Comparison of ENCODE assay signal across 16 cellular contexts in the genomic region with DNA sequence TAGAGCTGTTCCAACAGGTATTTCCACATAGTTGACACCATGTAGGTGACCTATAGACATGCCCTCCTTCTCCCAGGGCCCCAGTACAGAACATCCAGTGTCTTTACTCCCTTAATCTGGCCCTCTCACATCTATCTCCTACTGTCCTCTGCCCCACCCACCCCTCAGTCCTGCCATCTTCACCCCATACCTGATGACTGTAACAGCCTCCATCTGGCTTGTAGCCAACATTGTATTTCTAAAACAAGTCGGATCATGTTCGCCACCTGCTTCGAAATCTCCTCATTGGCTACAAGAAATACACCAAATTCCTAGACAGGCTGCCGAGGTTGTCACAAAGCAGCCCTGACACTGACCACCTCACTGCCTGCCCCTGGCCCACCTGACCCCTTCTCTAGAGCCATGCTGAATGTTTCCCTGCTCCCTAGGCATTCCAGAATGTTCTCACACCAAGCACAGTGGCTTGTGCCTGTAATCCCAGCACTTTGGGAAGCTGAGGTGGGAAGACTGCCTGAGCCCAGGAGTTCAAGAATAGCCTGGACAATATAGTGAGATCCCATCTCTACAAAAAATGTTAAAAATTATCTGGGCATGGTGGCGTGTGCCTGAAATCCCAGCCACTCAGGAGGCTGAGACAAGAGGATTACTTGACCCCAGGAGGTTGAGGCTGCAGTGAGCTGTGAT. TPM values are rescaled to one million over a fixed set of nuclear protein-coding genes. Genes with fewer than 3 reads are reported as not detected.
DNase-seq lines count a peak whose midpoint lies in the region; ATAC-seq, FAIRE-seq and TF ChIP-seq lines count a peak whose summit lies in the region.
"Had no signal": no experiment of that assay in that cellular context is flagged by ENCODE, and none has a peak within 500 bp of the region (broad histone marks: within the 10 kb centered on the region; RNA-seq: fewer than 3 reads in every experiment).

No MANE protein-coding gene starts in this region.

- H3K36me3 Mint-ChIP-seq in activated T-cell treated with anti-CD3 and anti-CD28 coated beads, Interleukin-2, amount 50 U/mL, for 24 hours (ENCODE audit: low read depth): peaks cover 88% of the 10 kb centered on the region
- H3K36me3 Mint-ChIP-seq in activated T-helper 1 cell treated with anti-CD3 and anti-CD28 coated beads, Interleukin-12 subunit alpha, Interleukin-12 subunit beta, Interleukin-2, Interleukin-4 antibody, amounts not matched to agents 30 ng/mL and 10 ng/mL and 1 ng/mL, durations not matched to agents 14 hours and 24 hours and 36 hours (ENCODE audit: low read depth): peaks cover 47% of the 10 kb centered on the region
- peaks cover 0 to 33% (median 5%) of the 10 kb centered on the region in 5 donors for H3K36me3 Mint-ChIP-seq in naive thymus-derived CD4-positive, alpha-beta T cell

- intact Hi-C loops in activated T-helper 1 cell treated with anti-CD3 and anti-CD28 coated beads, Interleukin-12 subunit alpha, Interleukin-12 subunit beta, Interleukin-2, Interleukin-4 antibody, amounts not matched to agents 30 ng/mL and 10 ng/mL and 1 ng/mL, durations not matched to agents 14 hours and 24 hours and 36 hours (cut with micrococcal nuclease): no loop called here
- intact Hi-C loops in naive thymus-derived CD4-positive, alpha-beta T cell (cut with micrococcal nuclease): no loop called here

- no peaks in the 10 kb centered on the region for H3K27me3 Mint-ChIP-seq in activated T-cell treated with anti-CD3 and anti-CD28 coated beads, Interleukin-2, amount 50 U/mL, for 24 hours
- no peaks in the 10 kb centered on the region for H3K27me3 Mint-ChIP-seq in activated T-helper 1 cell treated with anti-CD3 and anti-CD28 coated beads, Interleukin-12 subunit alpha, Interleukin-12 subunit beta, Interleukin-2, Interleukin-4 antibody, amounts not matched to agents 30 ng/mL and 10 ng/mL and 1 ng/mL, durations not matched to agents 14 hours and 24 hours and 36 hours (ENCODE audit: insufficient read depth)
- no peaks in the 10 kb centered on the region for H3K27me3 Mint-ChIP-seq in naive thymus-derived CD4-positive, alpha-beta T cell
- H3K27me3 Mint-ChIP-seq: naive thymus-derived CD8-positive, alpha-beta T cell had no signal

- no peak overlapping the region for H3K27ac ChIP-seq in naive thymus-derived CD4-positive, alpha-beta T cell (ENCODE audit: low read depth, low read length)
- H3K27ac ChIP-seq: ascending aorta, prostate gland had no signal

- peaks cover 74% of the 10 kb centered on the region for H3K4me1 Mint-ChIP-seq in activated T-cell treated with anti-CD3 and anti-CD28 coated beads, Interleukin-2, amount 50 U/mL, for 24 hours (ENCODE audit: low read depth)
- peaks cover 61% of the 10 kb centered on the region for H3K4me1 Mint-ChIP-seq in activated T-helper 1 cell treated with anti-CD3 and anti-CD28 coated beads, Interleukin-12 subunit alpha, Interleukin-12 subunit beta, Interleukin-2, Interleukin-4 antibody, amounts not matched to agents 30 ng/mL and 10 ng/mL and 1 ng/mL, durations not matched to agents 14 hours and 24 hours and 36 hours (ENCODE audit: low read depth)
- H3K4me1 Mint-ChIP-seq in naive thymus-derived CD4-positive, alpha-beta T cell: peaks cover 44 to 67% (median 52%) of the 10 kb centered on the region in 7 donors

- no peak overlapping the region for H3K4me3 ChIP-seq in naive thymus-derived CD4-positive, alpha-beta T cell (ENCODE audit: low read length)
- H3K4me3 ChIP-seq: ascending aorta, prostate gland had no signal

- H3K9me3 Mint-ChIP-seq in activated T-cell treated with anti-CD3 and anti-CD28 coated beads, Interleukin-2, amount 50 U/mL, for 24 hours: no peaks in the 10 kb centered on the region
- no peaks in the 10 kb centered on the region for H3K9me3 Mint-ChIP-seq in activated T-helper 1 cell treated with anti-CD3 and anti-CD28 coated beads, Interleukin-12 subunit alpha, Interleukin-12 subunit beta, Interleukin-2, Interleukin-4 antibody, amounts not matched to agents 30 ng/mL and 10 ng/mL and 1 ng/mL, durations not matched to agents 14 hours and 24 hours and 36 hours
- H3K9me3 Mint-ChIP-seq in naive thymus-derived CD4-positive, alpha-beta T cell: no peaks in the 10 kb centered on the region
- H3K9me3 Mint-ChIP-seq: naive thymus-derived CD8-positive, alpha-beta T cell had no signal

- peak; percentile 27 for FAIRE-seq in GM12892 (lab: Jason Lieb, UNC)
- FAIRE-seq: colon had no signal

- no peaks in the 10 kb centered on the region for H3K9me3 ChIP-seq in naive thymus-derived CD4-positive, alpha-beta T cell (ENCODE audit: control insufficient read depth in 2 of 3, low read length in 3 of 3)
- H3K9me3 ChIP-seq: ascending aorta, prostate gland had no signal

- DNase-seq in activated T-cell treated with anti-CD3 and anti-CD28 coated beads, Interleukin-2, amount 50 U/mL, for 24 hours: peak; percentile 25
- DNase-seq in activated T-cell treated with anti-CD3 and anti-CD28 coated beads, Interleukin-2, amount 50 U/mL, for 1 hour: no peak
- DNase-seq in GM12892 (ENCODE audit: insufficient read length): no peak
- DNase-seq in activated T-helper 1 cell treated with anti-CD3 and anti-CD28 coated beads, Interleukin-12 subunit alpha, Interleukin-12 subunit beta, Interleukin-2, Interleukin-4 antibody, amounts not matched to agents 30 ng/mL and 10 ng/mL and 1 ng/mL, durations not matched to agents 14 hours and 24 hours and 36 hours (ENCODE audit: low spot score): no peak
- DNase-seq in naive thymus-derived CD4-positive, alpha-beta T cell: no peak
- no peak for DNase-seq in NCI-H187 treated with DMSO at 0.1 percent for 48 hours (lab: John Stamatoyannopoulos, UW)
- DNase-seq in AG08396 (ENCODE audit: low spot score): no peak
- DNase-seq in HEK293T (ENCODE audit: extremely low spot score): no peak
- DNase-seq: activated CD8-positive, alpha-beta memory T cell treated with anti-CD3 and anti-CD28 coated beads, Interleukin-2, amount 50 U/mL, for 48 hours; naive thymus-derived CD8-positive, alpha-beta T cell; NCI-H146; NCI-H774; RPMI8226 had no signal

- H3K27me3 ChIP-seq in naive thymus-derived CD4-positive, alpha-beta T cell (ENCODE audit: control insufficient read depth in 2 of 2, insufficient read depth in 2 of 2, low read length in 2 of 2): no peaks in the 10 kb centered on the region
- H3K27me3 ChIP-seq: ascending aorta had no signal

- H3K36me3 ChIP-seq in naive thymus-derived CD4-positive, alpha-beta T cell (ENCODE audit: control insufficient read depth in 2 of 3, insufficient read depth in 3 of 3, low read length in 3 of 3): peaks cover 0 to 6% (median 0%) of the 10 kb centered on the region in 3 experiments
- H3K36me3 ChIP-seq: ascending aorta, prostate gland had no signal

- CTCF ChIA-PET in naive thymus-derived CD4-positive, alpha-beta T cell (lab: Charles Lee): interaction anchor here (1.4 kb wide), 1 partner anchor 450 kb away, joined by 3 read pairs; no protein-coding TSS in a partner anchor
- CTCF ChIA-PET in HEK293T (lab: Yijun Ruan, JAX): interaction anchor here (0.6 kb wide), 1 partner anchor 11 kb away, joined by 4 read pairs; no protein-coding TSS in a partner anchor

- peaks cover 15 to 38% of the 10 kb centered on the region in 2 donors for H3K4me1 ChIP-seq in naive thymus-derived CD4-positive, alpha-beta T cell (ENCODE audit: control insufficient read depth in 2 of 2, insufficient read depth in 2 of 2, low read length in 2 of 2)
- H3K4me1 ChIP-seq: prostate gland had no signal

- POLR2A ChIA-PET in naive thymus-derived CD4-positive, alpha-beta T cell (lab: Charles Lee): interaction anchor here (1.5 kb wide), 1 partner anchor 17 kb away, joined by 3 read pairs; no protein-coding TSS in a partner anchor
- POLR2A ChIA-PET in HEK293T (lab: Yijun Ruan, JAX): no interaction called here

- peak overlapping the region; percentile 95 for H3K4me3 Mint-ChIP-seq in activated T-cell treated with anti-CD3 and anti-CD28 coated beads, Interleukin-2, amount 50 U/mL, for 24 hours
- peak overlapping the region; percentile 92 for H3K4me3 Mint-ChIP-seq in activated T-helper 1 cell treated with anti-CD3 and anti-CD28 coated beads, Interleukin-12 subunit alpha, Interleukin-12 subunit beta, Interleukin-2, Interleukin-4 antibody, amounts not matched to agents 30 ng/mL and 10 ng/mL and 1 ng/mL, durations not matched to agents 14 hours and 24 hours and 36 hours
- peak overlapping the region in 5 of 10 donors; percentile 25 to 90 (median 45) for H3K4me3 Mint-ChIP-seq in naive thymus-derived CD4-positive, alpha-beta T cell

- TF ChIP-seq POLR2A in GM12892 (IDR thresholded peaks at IDR 0.05; ENCODE audit: low read depth, low read length): no peak

- ATAC-seq in naive thymus-derived CD4-positive, alpha-beta T cell: no peak
- ATAC-seq: naive thymus-derived CD8-positive, alpha-beta T cell had no signal

- peak overlapping the region; percentile 75 for H3K27ac Mint-ChIP-seq in activated T-cell treated with anti-CD3 and anti-CD28 coated beads, Interleukin-2, amount 50 U/mL, for 24 hours
- peak overlapping the region; percentile 40 for H3K27ac Mint-ChIP-seq in activated T-helper 1 cell treated with anti-CD3 and anti-CD28 coated beads, Interleukin-12 subunit alpha, Interleukin-12 subunit beta, Interleukin-2, Interleukin-4 antibody, amounts not matched to agents 30 ng/mL and 10 ng/mL and 1 ng/mL, durations not matched to agents 14 hours and 24 hours and 36 hours
- H3K27ac Mint-ChIP-seq in naive thymus-derived CD4-positive, alpha-beta T cell: peak overlapping the region in 8 of 9 donors; percentile 32 to 100 (median 72)

TF ChIP-seq in HEK293T, 16 proteins besides CTCF, POLR2A, EP300 and RAD21 (continues in another document):
- no peak for TF ChIP-seq ELF4 (IDR thresholded peaks at IDR 0.05)
- no peak for TF ChIP-seq NFRKB (IDR thresholded peaks at IDR 0.05)
- TF ChIP-seq ZNF384 (IDR thresholded peaks at IDR 0.05): no peak
- TF ChIP-seq, protein P1, sequence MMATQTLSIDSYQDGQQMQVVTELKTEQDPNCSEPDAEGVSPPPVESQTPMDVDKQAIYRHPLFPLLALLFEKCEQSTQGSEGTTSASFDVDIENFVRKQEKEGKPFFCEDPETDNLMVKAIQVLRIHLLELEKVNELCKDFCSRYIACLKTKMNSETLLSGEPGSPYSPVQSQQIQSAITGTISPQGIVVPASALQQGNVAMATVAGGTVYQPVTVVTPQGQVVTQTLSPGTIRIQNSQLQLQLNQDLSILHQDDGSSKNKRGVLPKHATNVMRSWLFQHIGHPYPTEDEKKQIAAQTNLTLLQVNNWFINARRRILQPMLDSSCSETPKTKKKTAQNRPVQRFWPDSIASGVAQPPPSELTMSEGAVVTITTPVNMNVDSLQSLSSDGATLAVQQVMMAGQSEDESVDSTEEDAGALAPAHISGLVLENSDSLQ (IDR thresholded peaks at IDR 0.05): no peak
- TF ChIP-seq ARNT (IDR thresholded peaks at IDR 0.05): no peak
- TF ChIP-seq HDGF (IDR thresholded peaks at IDR 0.05; ENCODE audit: borderline replicate concordance): no peak
- no peak for TF ChIP-seq CTBP1 (IDR thresholded peaks at IDR 0.05; ENCODE audit: borderline replicate concordance)

RNA-seq across cellular contexts. Expression of a gene that starts 6.0 kb away (rescaled TPM):
- polyA plus RNA-seq in GM12892 (2012; ENCODE audit: missing spikeins): 8.8 TPM
- 94.7 and 96.7 TPM in 2 replicates for total RNA-seq in activated T-helper 1 cell treated with anti-CD3 and anti-CD28 coated beads, Interleukin-12 subunit alpha, Interleukin-12 subunit beta, Interleukin-2, Interleukin-4 antibody, amounts not matched to agents 30 ng/mL and 10 ng/mL and 1 ng/mL, durations not matched to agents 14 hours and 24 hours and 36 hours
- 10 to 100 TPM; 30.1 to 85.6 (median 74.1) TPM for total RNA-seq in naive thymus-derived CD4-positive, alpha-beta T cell
- 1 to 10 TPM; 1.8 to 2.3 TPM for polyA plus RNA-seq in naive thymus-derived CD4-positive, alpha-beta T cell
